1 cellular context compared by ENCODE assay signal in the genomic region with DNA sequence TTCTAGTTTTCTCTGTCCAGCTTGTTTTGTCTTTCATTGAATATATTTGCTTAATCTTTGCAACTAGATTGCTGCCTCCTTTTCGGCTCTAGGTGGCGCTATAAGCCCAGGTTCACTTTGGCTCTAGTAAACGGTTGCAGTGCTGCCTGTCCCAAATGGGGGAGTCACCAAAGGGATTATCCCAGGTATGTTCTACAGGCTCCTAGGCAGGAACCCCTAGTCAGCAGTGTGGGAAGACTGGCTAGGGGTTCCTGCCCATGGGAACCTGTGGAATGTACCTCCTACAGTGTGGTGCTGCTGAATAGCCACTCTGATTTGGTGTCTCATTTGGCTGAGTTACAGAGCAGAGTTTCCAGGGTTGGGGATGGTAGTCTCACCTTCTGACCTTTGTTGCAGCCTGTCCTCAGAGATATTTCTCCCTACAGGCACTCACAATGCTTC.
TF ChIP-seq lines count a peak whose summit lies in the region.

No MANE protein-coding gene starts in this region.

TF ChIP-seq in H1, 55 proteins besides CTCF, POLR2A, EP300 and RAD21 (continued from another document):
- 0 out of 2 replicates have a peak, but pooled peaks have one; percentile 18 for TF ChIP-seq KDM1A (IDR thresholded peaks at IDR 0.05; ENCODE audit: borderline replicate concordance, low read length)
